20 cellular contexts compared by ENCODE assay signal in the genomic region with DNA sequence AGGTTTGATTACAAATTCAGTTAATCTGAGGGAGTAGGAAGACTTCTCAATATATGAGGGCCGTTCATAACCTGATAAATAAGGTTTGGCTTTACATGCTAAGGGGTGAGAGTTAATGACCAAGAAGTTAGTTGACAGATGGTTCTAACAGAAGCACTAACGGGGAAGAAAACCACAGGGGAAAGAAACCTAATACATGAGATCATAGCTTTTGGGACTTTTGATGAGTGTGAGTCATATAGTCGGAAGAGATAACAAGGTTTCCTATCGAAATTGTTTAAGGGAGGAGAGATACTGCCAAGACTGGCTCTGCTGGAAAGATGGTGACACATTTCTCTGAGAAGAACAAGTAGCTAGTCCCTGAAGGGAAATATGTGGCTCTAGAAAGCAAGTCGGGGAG.
A peak's percentile ranks its signal among the peaks of the same experiment; 100 is the strongest.
DNase-seq lines count a peak whose midpoint lies in the region; ATAC-seq, FAIRE-seq and TF ChIP-seq lines count a peak whose summit lies in the region.
"Had no signal": no experiment of that assay in that cellular context is flagged by ENCODE, and none has a peak within 500 bp of the region (broad histone marks: within the 10 kb centered on the region; RNA-seq: fewer than 3 reads in every experiment).

No MANE protein-coding gene starts in this region.

- intact Hi-C loops in right cardiac atrium (cut with DNase I) = no loop called here

- no peak overlapping the region for H3K27ac ChIP-seq in right cardiac atrium (ENCODE audit: low read length)
- H3K27ac ChIP-seq: prostate gland had no signal

- no peaks in the 10 kb centered on the region for H3K27me3 ChIP-seq in right cardiac atrium (ENCODE audit: control insufficient read depth, insufficient read depth)

- no peaks in the 10 kb centered on the region for H3K36me3 Mint-ChIP-seq in osteocyte (ENCODE audit: unreplicated experiment)
- H3K36me3 Mint-ChIP-seq: naive thymus-derived CD8-positive, alpha-beta T cell had no signal

- DNase-seq in A172 (ENCODE audit: low spot score) = peak; percentile 89
- peak; percentile 4 for DNase-seq in HPDE6-E6E7 (ENCODE audit: extremely low spot score)
- DNase-seq in RCC 7860 (ENCODE audit: low spot score) = peak; percentile 56
- peak; percentile 8 for DNase-seq in epithelial cell of esophagus (ENCODE audit: low read depth)
- no peak for DNase-seq in right cardiac atrium
- no peak for DNase-seq in NCI-H1694 treated with DMSO at 0.1 percent for 48 hours (lab: John Stamatoyannopoulos, UW)
- no peak for DNase-seq in central memory CD4-positive, alpha-beta T cell
- DNase-seq in osteocyte (ENCODE audit: extremely low spot score, unreplicated experiment) = no peak
- DNase-seq: 8988T; effector memory CD8-positive, alpha-beta T cell; GOT3; naive thymus-derived CD8-positive, alpha-beta T cell; NCI-H1694; SHP77 treated with DMSO at 0.1 percent for 48 hours; substantia nigra had no signal

- no peak for FAIRE-seq in RCC 7860 (lab: Jason Lieb, UNC)
- FAIRE-seq: keratinocyte had no signal

- no peaks in the 10 kb centered on the region for H3K4me1 ChIP-seq in right cardiac atrium (ENCODE audit: control insufficient read depth, insufficient read depth, low read length)
- H3K4me1 ChIP-seq: prostate gland had no signal

- no peak for ATAC-seq in right cardiac atrium
- ATAC-seq: activated CD4-positive, CD25-positive, alpha-beta regulatory T cell treated with anti-CD3 and anti-CD28 coated beads, Interleukin-2, amount 50 U/mL, for 24 hours; activated T-helper 17 cell treated with anti-CD3 and anti-CD28 coated beads, Interleukin-2, amount 50 U/mL, for 72 hours; effector memory CD8-positive, alpha-beta T cell; naive thymus-derived CD8-positive, alpha-beta T cell had no signal

- H3K4me1 Mint-ChIP-seq in osteocyte (ENCODE audit: unreplicated experiment) = no peaks in the 10 kb centered on the region
- H3K4me1 Mint-ChIP-seq: activated T-helper 17 cell treated with anti-CD3 and anti-CD28 coated beads, Interleukin-2, amount 50 U/mL, for 72 hours; naive thymus-derived CD8-positive, alpha-beta T cell had no signal

- 31% methylated on average over 5 of the region's 5 CpGs for WGBS in right cardiac atrium

- H3K4me3 Mint-ChIP-seq in osteocyte (ENCODE audit: unreplicated experiment) = no peak overlapping the region
- H3K4me3 Mint-ChIP-seq: activated T-helper 17 cell treated with anti-CD3 and anti-CD28 coated beads, Interleukin-2, amount 50 U/mL, for 72 hours; effector memory CD8-positive, alpha-beta T cell; naive thymus-derived CD8-positive, alpha-beta T cell; T-helper 1 cell treated with Interleukin-12 subunit alpha and Interleukin-12 subunit beta and Interleukin-4 antibody, amounts not matched to agents 30 μg/mL and 1 μg/mL, for 36 hours had no signal

- H3K4me3 ChIP-seq in epithelial cell of esophagus (ENCODE audit: low read length) (no peak overlapping the region), right cardiac atrium (ENCODE audit: low read length) (no peak overlapping the region)
- H3K4me3 ChIP-seq: prostate gland had no signal

- no peak overlapping the region for H3K27ac Mint-ChIP-seq in osteocyte (ENCODE audit: unreplicated experiment)
- H3K27ac Mint-ChIP-seq: activated T-helper 17 cell treated with anti-CD3 and anti-CD28 coated beads, Interleukin-2, amount 50 U/mL, for 72 hours; effector memory CD8-positive, alpha-beta T cell; naive thymus-derived CD8-positive, alpha-beta T cell; T-helper 1 cell treated with Interleukin-12 subunit alpha and Interleukin-12 subunit beta and Interleukin-4 antibody, amounts not matched to agents 30 μg/mL and 1 μg/mL, for 36 hours had no signal

- no peaks in the 10 kb centered on the region for H3K27me3 Mint-ChIP-seq in osteocyte (ENCODE audit: unreplicated experiment)

- TF ChIP-seq CTCF in epithelial cell of esophagus (IDR thresholded peaks at IDR 0.05; ENCODE audit: insufficient read depth, low read depth, low read length, missing control alignments) = no peak
- no peak for TF ChIP-seq CTCF in osteocyte (IDR thresholded peaks at IDR 0.05)

- H3K9me3 Mint-ChIP-seq in osteocyte (ENCODE audit: unreplicated experiment) = peaks cover 5% of the 10 kb centered on the region
- H3K9me3 Mint-ChIP-seq: activated T-helper 17 cell treated with anti-CD3 and anti-CD28 coated beads, Interleukin-2, amount 50 U/mL, for 72 hours; effector memory CD8-positive, alpha-beta T cell; T-helper 1 cell treated with Interleukin-12 subunit alpha and Interleukin-12 subunit beta and Interleukin-4 antibody, amounts not matched to agents 30 μg/mL and 1 μg/mL, for 36 hours had no signal

- no peaks in the 10 kb centered on the region for H3K9me3 ChIP-seq in right cardiac atrium (ENCODE audit: control insufficient read depth, low read length)
- H3K9me3 ChIP-seq: prostate gland had no signal

Comparison
In these comparisons a context has a peak if more than half of its experiments do, and no peak if none do; other contexts are left out.
1. DNase-seq: peak in A172 (single experiment), HPDE6-E6E7 (single experiment), RCC 7860 (single experiment) and epithelial cell of esophagus (single experiment); none in right cardiac atrium (0 of 3), NCI-H1694 treated with DMSO at 0.1 percent for 48 hours (single experiment), central memory CD4-positive, alpha-beta T cell (single experiment) and osteocyte (single experiment).